In genomic region chr14:101972126-101972785, GRCh38 we compare ENCODE assay signal across 8 cellular contexts. TPM values are rescaled to one million over a fixed set of nuclear protein-coding genes. Genes with fewer than 3 reads are reported as not detected.
DNase-seq lines count a peak whose midpoint lies in the region; ATAC-seq and TF ChIP-seq lines count a peak whose summit lies in the region.

No MANE protein-coding gene starts in this region.

- peak; percentile 37 for DNase-seq in activated CD8-positive, alpha-beta memory T cell treated with anti-CD3 and anti-CD28 coated beads, Interleukin-2, amount 10 ng/mL, durations not matched to agents 7 days and 5 days
- DNase-seq in activated CD8-positive, alpha-beta memory T cell treated with anti-CD3 and anti-CD28 coated beads for 24 hours, result no peak
- DNase-seq in SIG-M5 (lab: John Stamatoyannopoulos, UW) (peak; percentile 0), esophagus squamous epithelium (lab: John Stamatoyannopoulos, UW) (no peak), myocyte (ENCODE audit: low read depth) (peak; percentile 95), GM20000 (ENCODE audit: low spot score) (no peak)
- no peak for DNase-seq in activated T-cell treated with anti-CD3 and anti-CD28 coated beads, Interleukin-2, amount 50 U/mL, for 48 hours

- H3K4me1 Mint-ChIP-seq in activated CD8-positive, alpha-beta memory T cell treated with anti-CD3 and anti-CD28 coated beads, Interleukin-2, amount 10 ng/mL, durations not matched to agents 7 days and 5 days, result peaks cover 41% of the 10 kb centered on the region

- intact Hi-C loops in esophagus squamous epithelium (cut with DNase I), result no loop called here

- no peaks in the 10 kb centered on the region for H3K27me3 ChIP-seq in esophagus squamous epithelium

- H3K4me3 ChIP-seq in esophagus squamous epithelium, result peak overlapping the region in 1 of 4 donors; percentile 2

- no peak for TF ChIP-seq POLR2A in esophagus squamous epithelium (IDR thresholded peaks at IDR 0.05)

- ATAC-seq in activated CD8-positive, alpha-beta memory T cell treated with anti-CD3 and anti-CD28 coated beads, Interleukin-2, amount 10 ng/mL, durations not matched to agents 7 days and 5 days, result no peak
- no peak for ATAC-seq in HG03378 (IDR thresholded peaks at IDR 0.05; ENCODE audit: unreplicated experiment)

- no peaks in the 10 kb centered on the region for H3K9me3 Mint-ChIP-seq in activated CD8-positive, alpha-beta memory T cell treated with anti-CD3 and anti-CD28 coated beads, Interleukin-2, amount 10 ng/mL, durations not matched to agents 7 days and 5 days (ENCODE audit: low read depth)

- WGBS in esophagus squamous epithelium, 2 donors, result 9 to 16% methylated on average over 9 of the region's 9 CpGs

- peaks cover 31% of the 10 kb centered on the region for H3K36me3 Mint-ChIP-seq in activated CD8-positive, alpha-beta memory T cell treated with anti-CD3 and anti-CD28 coated beads, Interleukin-2, amount 10 ng/mL, durations not matched to agents 7 days and 5 days

- no peak overlapping the region for H3K27ac Mint-ChIP-seq in activated CD8-positive, alpha-beta memory T cell treated with anti-CD3 and anti-CD28 coated beads, Interleukin-2, amount 10 ng/mL, durations not matched to agents 7 days and 5 days

- peaks cover 7 to 66% (median 27%) of the 10 kb centered on the region in 3 donors for H3K4me1 ChIP-seq in esophagus squamous epithelium

- TF ChIP-seq CTCF in esophagus squamous epithelium (IDR thresholded peaks at IDR 0.05) (no peak), GM20000 (IDR thresholded peaks at IDR 0.05; ENCODE audit: extremely low read depth, missing control alignments) (no peak)

- CTCF ChIA-PET in activated CD8-positive, alpha-beta memory T cell treated with anti-CD3 and anti-CD28 coated beads, Interleukin-2, amount 10 ng/mL, durations not matched to agents 7 days and 5 days (lab: Charles Lee), result interaction anchor here (0.6 to 2.9 kb wide), 4 partner anchors 11 to 124 kb away, joined by 3 to 14 read pairs (median 5); no protein-coding TSS in a partner anchor

- peak overlapping the region; percentile 48 to 81 (median 72) for H3K27ac ChIP-seq in esophagus squamous epithelium

- H3K36me3 ChIP-seq in esophagus squamous epithelium, result peaks cover 6 to 27% (median 6%) of the 10 kb centered on the region in 3 donors

- no peaks in the 10 kb centered on the region for H3K27me3 Mint-ChIP-seq in activated CD8-positive, alpha-beta memory T cell treated with anti-CD3 and anti-CD28 coated beads, Interleukin-2, amount 10 ng/mL, durations not matched to agents 7 days and 5 days

- no peak overlapping the region for H3K4me3 Mint-ChIP-seq in activated CD8-positive, alpha-beta memory T cell treated with anti-CD3 and anti-CD28 coated beads, Interleukin-2, amount 10 ng/mL, durations not matched to agents 7 days and 5 days

- no peaks in the 10 kb centered on the region for H3K9me3 ChIP-seq in esophagus squamous epithelium

RNA-seq across cellular contexts. Expression of gene DYNC1H1, which starts 7.9 kb away (rescaled TPM):
- total RNA-seq in activated CD8-positive, alpha-beta memory T cell treated with anti-CD3 and anti-CD28 coated beads, Interleukin-2, amount 10 ng/mL, durations not matched to agents 7 days and 5 days, result 100 to 1,000 TPM; 308 to 325 TPM
- total RNA-seq in esophagus squamous epithelium (100 to 1,000 TPM; 261 to 376 (median 317) TPM), myocyte (521 and 604 TPM in 2 replicates)
- polyA plus RNA-seq in myocyte (2012), result 481 TPM

Comparison
In these comparisons a context has a peak if more than half of its experiments do, and no peak if none do; other contexts are left out.
1. DNase-seq: peak in activated CD8-positive, alpha-beta memory T cell treated with anti-CD3 and anti-CD28 coated beads, Interleukin-2, amount 10 ng/mL, durations not matched to agents 7 days and 5 days (single experiment), SIG-M5 (single experiment) and myocyte (single experiment); none in activated CD8-positive, alpha-beta memory T cell treated with anti-CD3 and anti-CD28 coated beads for 24 hours (single experiment), esophagus squamous epithelium (single experiment), GM20000 (single experiment) and activated T-cell treated with anti-CD3 and anti-CD28 coated beads, Interleukin-2, amount 50 U/mL, for 48 hours (0 of 2).